Comparison of ENCODE assay signal across 31 cellular contexts in genomic region chr20:62112368-62112767, GRCh38.
"Had no signal": no experiment of that assay in that cellular context is flagged by ENCODE, and none has a peak within 500 bp of the region (broad histone marks: within the 10 kb centered on the region; RNA-seq: fewer than 3 reads in every experiment).

No MANE protein-coding gene starts in this region.

- H3K4me3 ChIP-seq: MG63 had no signal

- H3K27ac ChIP-seq: KMS-11 had no signal

- H3K9ac ChIP-seq: KMS-11 had no signal

- H3K27me3 ChIP-seq: MG63 had no signal

- H3K36me3 ChIP-seq: MG63 had no signal

- H3K4me2 ChIP-seq: KMS-11 had no signal

- DNase-seq: Karpas-422, Kasumi-1, MG63, MM.1S, MV-4-11, NCI-H1048, NCI-H1092, NCI-H1092 treated with DMSO at 0.1 percent for 48 hours, NCI-H1105, NCI-H1105 treated with DMSO at 0.1 percent for 48 hours, NCI-H1417 treated with DMSO at 0.1 percent for 48 hours, NCI-H1436 treated with DMSO at 0.1 percent for 48 hours, NCI-H146, NCI-H1694, NCI-H1694 treated with DMSO at 0.1 percent for 48 hours, NCI-H187, NCI-H187 treated with DMSO at 0.1 percent for 48 hours, NCI-H1930, NCI-H2029, NCI-H2029 treated with DMSO at 0.1 percent for 48 hours, NCI-H2081, NCI-H2081 treated with DMSO at 0.1 percent for 48 hours, NCI-H2107, NCI-H2171, NCI-H2171 treated with DMSO at 0.1 percent for 48 hours, NCI-H2227 treated with DMSO at 0.1 percent for 48 hours, NCI-H226, NCI-H446, NCI-H446 treated with DMSO at 0.1 percent for 48 hours, NCI-H510A had no signal
